8 cellular contexts compared by ENCODE assay signal in genomic region chr12:51083140-51083833, GRCh38.
A peak's percentile ranks its signal among the peaks of the same experiment; 100 is the strongest.
DNase-seq lines count a peak whose midpoint lies in the region; ATAC-seq and TF ChIP-seq lines count a peak whose summit lies in the region.

CSRNP2 (minus strand) TSS chr12:51083596; CDS start chr12:51076561, 7,035 bp downstream.

- DNase-seq in AG09319 (ENCODE audit: extremely low read depth, low read depth) (peak; percentile 88), NCI-H446 (lab: John Stamatoyannopoulos, UW) (peak; percentile 86 to 95), islet precursor cell (peak; percentile 100)
- DNase-seq in activated CD4-positive, CD25-positive, alpha-beta regulatory T cell treated with anti-CD3 and anti-CD28 coated beads, Interleukin-2, amount 50 U/mL, for 16 hours (ENCODE audit: low read depth, low spot score): peak; percentile 90
- DNase-seq in central memory CD8-positive, alpha-beta T cell (ENCODE audit: low spot score in 2 of 2): peak; percentile 93 to 94
- DNase-seq in stimulated activated CD4-positive, alpha-beta T cell treated with anti-CD3 and anti-CD28 coated beads, Interleukin-12 subunit alpha, Interleukin-12 subunit beta, amount 100 ng/mL, for 48 hours (ENCODE audit: low read depth in 2 of 3, low spot score in 1 of 3): peak; percentile 87 to 94 (median 92)

- ATAC-seq in GM19025 (IDR thresholded peaks at IDR 0.05; ENCODE audit: low read depth, unreplicated experiment) (peak; percentile 96), HG03342 (IDR thresholded peaks at IDR 0.05; ENCODE audit: unreplicated experiment) (peak; percentile 97)
- peak; percentile 100 for ATAC-seq in central memory CD8-positive, alpha-beta T cell (replicated peaks; ENCODE audit: extremely low read depth, poor library complexity, severe bottlenecking)

- no peak; the same call in 1 of the 2 replicates for TF ChIP-seq CTCF in AG09319 (IDR thresholded peaks at IDR 0.05; ENCODE audit: low read depth, low read length)

- no peaks in the 10 kb centered on the region for H3K9me3 Mint-ChIP-seq in central memory CD8-positive, alpha-beta T cell

- H3K4me3 Mint-ChIP-seq in central memory CD8-positive, alpha-beta T cell: peak within 1 kb of the TSS; percentile 99

- peak within 1 kb of the TSS; percentile 97 for H3K27ac Mint-ChIP-seq in central memory CD8-positive, alpha-beta T cell (ENCODE audit: low read depth)

- no peaks in the 10 kb centered on the region for H3K27me3 Mint-ChIP-seq in central memory CD8-positive, alpha-beta T cell

- peaks cover 18% of the 10 kb centered on the region for H3K4me1 Mint-ChIP-seq in central memory CD8-positive, alpha-beta T cell

- H3K36me3 Mint-ChIP-seq in central memory CD8-positive, alpha-beta T cell (ENCODE audit: insufficient read depth): peaks cover 8% of the 10 kb centered on the region

Comparison
In these comparisons a context has a peak if more than half of its experiments do, and no peak if none do; other contexts are left out.
1. Peak in every context shown above with its lines: DNase-seq and ATAC-seq.